9 cellular contexts compared by ENCODE assay signal in the genomic region with DNA sequence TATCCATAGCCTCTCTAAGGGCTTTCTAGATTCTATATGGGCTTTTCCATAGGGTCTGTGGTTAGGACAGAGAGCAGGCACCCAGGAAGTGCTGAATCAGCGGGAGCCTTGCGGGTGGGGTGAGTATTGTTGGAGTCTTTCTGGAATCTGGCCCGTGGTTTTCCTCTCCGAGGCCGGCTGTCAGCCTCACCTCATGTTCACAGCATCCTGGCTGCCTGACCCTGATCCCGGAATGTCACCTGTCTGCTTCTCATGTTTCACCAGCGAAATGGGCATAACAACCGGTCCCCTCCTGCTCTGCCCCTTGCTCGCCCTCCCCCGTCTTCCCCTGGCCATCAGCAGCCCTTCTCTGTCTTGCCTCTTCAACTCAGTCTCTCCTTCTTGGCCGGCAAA.
DNase-seq lines count a peak whose midpoint lies in the region; ATAC-seq and TF ChIP-seq lines count a peak whose summit lies in the region.
"Had no signal": no experiment of that assay in that cellular context is flagged by ENCODE, and none has a peak within 500 bp of the region (broad histone marks: within the 10 kb centered on the region; RNA-seq: fewer than 3 reads in every experiment).

No MANE protein-coding gene starts in this region.

- H3K9me3 ChIP-seq in BLaER1 treated with 17β-estradiol and CSF1 and Interleukin-3, amounts not matched to agents 10 nM and 100 nM (replicated peaks in 1 of 11), result no peaks in the 10 kb centered on the region
- no peaks in the 10 kb centered on the region for H3K9me3 ChIP-seq in mucosa of stomach (ENCODE audit: control insufficient read depth, low read length)
- H3K9me3 ChIP-seq: ovary had no signal

- no peaks in the 10 kb centered on the region for H3K36me3 ChIP-seq in BLaER1 treated with 17β-estradiol and CSF1 and Interleukin-3, amounts not matched to agents 10 nM and 100 nM
- no peaks in the 10 kb centered on the region for H3K36me3 ChIP-seq in mucosa of stomach (ENCODE audit: control insufficient read depth, insufficient read depth, low read length)
- H3K36me3 ChIP-seq: ovary had no signal

- H3K27me3 ChIP-seq in BLaER1 treated with 17β-estradiol and CSF1 and Interleukin-3, amounts not matched to agents 10 nM and 100 nM, result no peaks in the 10 kb centered on the region
- no peaks in the 10 kb centered on the region for H3K27me3 ChIP-seq in mucosa of stomach (ENCODE audit: control insufficient read depth, insufficient read depth, low read length)
- H3K27me3 ChIP-seq: ovary had no signal

- no peaks in the 10 kb centered on the region for H4K20me1 ChIP-seq in BLaER1 treated with 17β-estradiol and CSF1 and Interleukin-3, amounts not matched to agents 10 nM and 100 nM

- no peak for TF ChIP-seq CTCF in cardiac fibroblast (IDR thresholded peaks at IDR 0.05; ENCODE audit: low read depth, low read length)

- H3K4me2 ChIP-seq in BLaER1 treated with 17β-estradiol and CSF1 and Interleukin-3, amounts not matched to agents 10 nM and 100 nM, result peak overlapping the region; percentile 66 to 91 (median 76)

- no peak for ATAC-seq in HG02981 (IDR thresholded peaks at IDR 0.05; ENCODE audit: unreplicated experiment)
- no peak for ATAC-seq in GM21619 (IDR thresholded peaks at IDR 0.05; ENCODE audit: unreplicated experiment)

- H3K4me1 ChIP-seq in BLaER1 treated with 17β-estradiol and CSF1 and Interleukin-3, amounts not matched to agents 10 nM and 100 nM, result peaks cover 73 to 99% (median 86%) of the 10 kb centered on the region in 10 experiments
- H3K4me1 ChIP-seq in mucosa of stomach (ENCODE audit: control insufficient read depth, insufficient read depth, low read length), result peaks cover 38% of the 10 kb centered on the region

- H3K9ac ChIP-seq in BLaER1 treated with 17β-estradiol and CSF1 and Interleukin-3, amounts not matched to agents 10 nM and 100 nM, result peak overlapping the region in 6 of 11 experiments; percentile 4 to 75 (median 50); a peak in 8 of 22 replicates
- H3K9ac ChIP-seq in mucosa of stomach (ENCODE audit: low read length), result peak overlapping the region; percentile 45

- DNase-seq in HK-2 (ENCODE audit: unreplicated experiment) (peak; percentile 76), cardiac fibroblast (ENCODE audit: low read depth in 2 of 2) (peak; percentile 43 to 60), cerebellar nuclear complex (lab: John Stamatoyannopoulos, UW) (no peak), putamen (ENCODE audit: low spot score) (no peak)

- no peak overlapping the region for H3K4me3 ChIP-seq in BLaER1 treated with 17β-estradiol and CSF1 and Interleukin-3, amounts not matched to agents 10 nM and 100 nM
- no peak overlapping the region for H3K4me3 ChIP-seq in cardiac fibroblast (replicated peaks in 1 of 2; ENCODE audit: low read depth in 2 of 2, low read length in 2 of 2)
- no peak overlapping the region for H3K4me3 ChIP-seq in mucosa of stomach (ENCODE audit: low read length)
- H3K4me3 ChIP-seq: ovary had no signal

- peak overlapping the region in 10 of 11 experiments; percentile 29 to 89 (median 75); a peak in 19 of 22 replicates for H3K27ac ChIP-seq in BLaER1 treated with 17β-estradiol and CSF1 and Interleukin-3, amounts not matched to agents 10 nM and 100 nM

Comparison
In these comparisons a context has a peak if more than half of its experiments do, and no peak if none do; other contexts are left out.
1. DNase-seq: peak in HK-2 (single experiment) and cardiac fibroblast (2 of 2); none in cerebellar nuclear complex (0 of 2) and putamen (single experiment).